26 cellular contexts compared by ENCODE assay signal in the genomic region with DNA sequence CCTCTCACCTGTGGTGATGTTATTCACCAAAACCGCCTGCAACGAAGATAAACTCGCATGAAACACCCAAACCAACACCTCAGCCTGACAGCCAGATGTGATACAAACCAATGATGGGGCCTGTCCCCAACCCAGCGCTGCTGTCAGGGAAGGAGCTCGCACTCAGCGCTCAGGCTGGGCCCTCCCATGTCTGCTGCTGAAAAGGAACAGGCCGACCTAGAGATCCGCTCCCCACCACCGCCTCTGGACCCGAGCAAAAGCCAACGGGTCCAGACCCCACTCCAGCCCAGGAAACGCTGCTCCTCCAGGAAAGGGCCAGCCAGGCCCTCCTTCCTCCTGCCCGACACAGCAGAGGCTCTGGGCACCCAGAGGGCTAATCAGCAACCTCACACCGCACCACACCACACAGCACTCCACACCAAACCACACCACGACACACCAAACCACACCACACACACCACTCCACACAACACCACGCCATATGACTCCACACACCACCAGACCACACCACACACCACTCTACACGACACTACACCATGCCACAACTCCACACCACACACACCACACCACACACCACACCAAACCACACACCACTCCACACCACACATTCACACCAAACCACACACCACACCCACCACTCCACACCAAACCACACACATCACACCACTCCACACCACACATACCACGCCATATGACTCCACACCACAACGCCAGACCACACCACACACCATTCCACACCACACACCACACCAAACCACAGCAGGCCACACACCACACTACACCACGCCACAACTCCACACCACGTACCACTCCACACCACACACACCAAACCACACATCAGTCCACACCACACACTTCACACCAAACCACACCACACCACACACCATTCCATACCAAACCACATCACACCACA. TPM values are rescaled to one million over a fixed set of nuclear protein-coding genes. Genes with fewer than 3 reads are reported as not detected.
A peak's percentile ranks its signal among the peaks of the same experiment; 100 is the strongest.
DNase-seq lines count a peak whose midpoint lies in the region; ATAC-seq and TF ChIP-seq lines count a peak whose summit lies in the region.
"Had no signal": no experiment of that assay in that cellular context is flagged by ENCODE, and none has a peak within 500 bp of the region (broad histone marks: within the 10 kb centered on the region; RNA-seq: fewer than 3 reads in every experiment).

No MANE protein-coding gene starts in this region.

- TF ChIP-seq POLR2A in upper lobe of left lung (IDR thresholded peaks at IDR 0.05) = no peak

- H3K27ac Mint-ChIP-seq in activated CD8-positive, alpha-beta memory T cell treated with anti-CD3 and anti-CD28 coated beads, Interleukin-2, amount 10 ng/mL, durations not matched to agents 7 days and 5 days = no peak overlapping the region
- no peak overlapping the region; the same call in 1 of the 2 replicates for H3K27ac Mint-ChIP-seq in WTC11
- H3K27ac Mint-ChIP-seq: activated CD4-positive, alpha-beta memory T cell treated with anti-CD3 and anti-CD28 coated beads, Interleukin-2, amount 10 ng/mL, durations not matched to agents 7 days and 5 days had no signal

- whole genome bisulfite sequencing in upper lobe of left lung, 2 donors = 81 to 91% methylated on average over 17 to 21 of the region's 21 CpGs

- H3K36me3 ChIP-seq in upper lobe of left lung (no peaks in the 10 kb centered on the region), left lung (no peaks in the 10 kb centered on the region)
- H3K36me3 ChIP-seq: gastrocnemius medialis, HAP-1, right atrium auricular region, uterus had no signal

- no peaks in the 10 kb centered on the region for H3K4me1 Mint-ChIP-seq in activated CD8-positive, alpha-beta memory T cell treated with anti-CD3 and anti-CD28 coated beads, Interleukin-2, amount 10 ng/mL, durations not matched to agents 7 days and 5 days
- H3K4me1 Mint-ChIP-seq in WTC11 = no peaks in the 10 kb centered on the region
- H3K4me1 Mint-ChIP-seq: activated CD4-positive, alpha-beta memory T cell treated with anti-CD3 and anti-CD28 coated beads, Interleukin-2, amount 10 ng/mL, durations not matched to agents 7 days and 5 days had no signal

- CTCF ChIA-PET in activated CD8-positive, alpha-beta memory T cell treated with anti-CD3 and anti-CD28 coated beads, Interleukin-2, amount 10 ng/mL, durations not matched to agents 7 days and 5 days (lab: Charles Lee) = no interaction called here
- CTCF ChIA-PET in WTC11 (lab: Charles Lee) = no interaction called here

- H3K9me3 ChIP-seq in upper lobe of left lung (no peaks in the 10 kb centered on the region), left lung (no peaks in the 10 kb centered on the region)
- H3K9me3 ChIP-seq: gastrocnemius medialis, HAP-1, right atrium auricular region, uterus had no signal

- H3K36me3 Mint-ChIP-seq in activated CD8-positive, alpha-beta memory T cell treated with anti-CD3 and anti-CD28 coated beads, Interleukin-2, amount 10 ng/mL, durations not matched to agents 7 days and 5 days = peaks cover 1% of the 10 kb centered on the region
- H3K36me3 Mint-ChIP-seq in WTC11 = no peaks in the 10 kb centered on the region

- H3K27ac ChIP-seq in upper lobe of left lung (no peak overlapping the region), left lung (no peak overlapping the region)
- H3K27ac ChIP-seq: gastrocnemius medialis, right atrium auricular region, uterus had no signal

- TF ChIP-seq CTCF in WTC11 (IDR thresholded peaks at IDR 0.05) (no peak), upper lobe of left lung (IDR thresholded peaks at IDR 0.05) (no peak), left lung (IDR thresholded peaks at IDR 0.05) (no peak)

- intact Hi-C loops in left lung (cut with DNase I) = no loop called here

- no peak for DNase-seq in activated CD8-positive, alpha-beta memory T cell treated with anti-CD3 and anti-CD28 coated beads, Interleukin-2, amount 10 ng/mL, durations not matched to agents 7 days and 5 days
- no peak for DNase-seq in activated CD8-positive, alpha-beta memory T cell treated with anti-CD3 and anti-CD28 coated beads for 24 hours
- DNase-seq in WTC11 (ENCODE audit: low spot score) = no peak
- DNase-seq in mesenteric fat pad (ENCODE audit: low spot score) = peak; percentile 83
- peak in 1 of 2 donors; percentile 49 for DNase-seq in upper lobe of left lung
- DNase-seq in NCI-H128 (lab: John Stamatoyannopoulos, UW; ENCODE audit: unreplicated experiment) = no peak
- DNase-seq in left lung = no peak
- DNase-seq: 8988T; activated CD4-positive, alpha-beta memory T cell treated with anti-CD3 and anti-CD28 coated beads, Interleukin-2, amount 10 ng/mL, durations not matched to agents 7 days and 5 days; activated CD4-positive, alpha-beta T cell treated with anti-CD3 and anti-CD28 coated beads for 1 hour; activated gamma-delta T cell; central memory CD4-positive, alpha-beta T cell; gastrocnemius medialis; hippocampal formation; midbrain; MV-4-11; NCI-H146; NCI-H446 treated with DMSO at 0.1 percent for 48 hours; NCI-H82; RPMI8226; stimulated activated CD4-positive, alpha-beta T cell treated with anti-CD3 and anti-CD28 coated beads, Interleukin-2, amount 100 ng/mL, for 24 hours; uterus had no signal

- H3K4me3 Mint-ChIP-seq in activated CD8-positive, alpha-beta memory T cell treated with anti-CD3 and anti-CD28 coated beads, Interleukin-2, amount 10 ng/mL, durations not matched to agents 7 days and 5 days = no peak overlapping the region
- no peak overlapping the region for H3K4me3 Mint-ChIP-seq in WTC11
- H3K4me3 Mint-ChIP-seq: activated CD4-positive, alpha-beta memory T cell treated with anti-CD3 and anti-CD28 coated beads, Interleukin-2, amount 10 ng/mL, durations not matched to agents 7 days and 5 days had no signal

- H3K4me1 ChIP-seq in upper lobe of left lung (no peaks in the 10 kb centered on the region), left lung (no peaks in the 10 kb centered on the region)
- H3K4me1 ChIP-seq: gastrocnemius medialis, HAP-1, right atrium auricular region, uterus had no signal

- H3K27me3 Mint-ChIP-seq in activated CD8-positive, alpha-beta memory T cell treated with anti-CD3 and anti-CD28 coated beads, Interleukin-2, amount 10 ng/mL, durations not matched to agents 7 days and 5 days = peaks cover 15% of the 10 kb centered on the region
- no peaks in the 10 kb centered on the region for H3K27me3 Mint-ChIP-seq in WTC11 (ENCODE audit: low read depth)

- no peaks in the 10 kb centered on the region for H3K9me3 Mint-ChIP-seq in activated CD8-positive, alpha-beta memory T cell treated with anti-CD3 and anti-CD28 coated beads, Interleukin-2, amount 10 ng/mL, durations not matched to agents 7 days and 5 days (ENCODE audit: low read depth)
- H3K9me3 Mint-ChIP-seq in WTC11 = peaks cover 4% of the 10 kb centered on the region; the same call in 1 of the 2 replicates
- H3K9me3 Mint-ChIP-seq: activated CD4-positive, alpha-beta memory T cell treated with anti-CD3 and anti-CD28 coated beads, Interleukin-2, amount 10 ng/mL, durations not matched to agents 7 days and 5 days had no signal

- peak; percentile 33 for ATAC-seq in activated CD8-positive, alpha-beta memory T cell treated with anti-CD3 and anti-CD28 coated beads, Interleukin-2, amount 10 ng/mL, durations not matched to agents 7 days and 5 days
- peak; percentile 56 for ATAC-seq in WTC11
- ATAC-seq in upper lobe of left lung (ENCODE audit: low FRiP score in 2 of 2) = peak; percentile 16 to 69
- ATAC-seq in left lung = no peak
- no peak for ATAC-seq in GM19452 (IDR thresholded peaks at IDR 0.05; ENCODE audit: unreplicated experiment)
- ATAC-seq: gastrocnemius medialis, left lobe of liver had no signal

- POLR2A ChIA-PET in WTC11 (lab: Charles Lee) = no interaction called here

- no peak overlapping the region for H3K4me3 ChIP-seq in upper lobe of left lung
- no peak overlapping the region for H3K4me3 ChIP-seq in left lung
- H3K4me3 ChIP-seq: gastrocnemius medialis, HAP-1, right atrium auricular region, uterus had no signal

- H3K27me3 ChIP-seq in upper lobe of left lung = no peaks in the 10 kb centered on the region
- no peaks in the 10 kb centered on the region for H3K27me3 ChIP-seq in left lung
- H3K27me3 ChIP-seq: gastrocnemius medialis, right atrium auricular region, uterus had no signal

- TF ChIP-seq EP300 in upper lobe of left lung (IDR thresholded peaks at IDR 0.05) = no peak

TF ChIP-seq in WTC11, 78 proteins besides CTCF, POLR2A, EP300 and RAD21:
- TF ChIP-seq RELA (CRISPR knock-in tag; IDR thresholded peaks at IDR 0.05; ENCODE audit: borderline replicate concordance) (no peak), NFE2L1 (CRISPR knock-in tag; IDR thresholded peaks at IDR 0.05) (0 out of 2 replicates have a peak, but pooled peaks have one; percentile 5), SOX15 (CRISPR knock-in tag; IDR thresholded peaks at IDR 0.05) (no peak)
- TF ChIP-seq, protein P1, sequence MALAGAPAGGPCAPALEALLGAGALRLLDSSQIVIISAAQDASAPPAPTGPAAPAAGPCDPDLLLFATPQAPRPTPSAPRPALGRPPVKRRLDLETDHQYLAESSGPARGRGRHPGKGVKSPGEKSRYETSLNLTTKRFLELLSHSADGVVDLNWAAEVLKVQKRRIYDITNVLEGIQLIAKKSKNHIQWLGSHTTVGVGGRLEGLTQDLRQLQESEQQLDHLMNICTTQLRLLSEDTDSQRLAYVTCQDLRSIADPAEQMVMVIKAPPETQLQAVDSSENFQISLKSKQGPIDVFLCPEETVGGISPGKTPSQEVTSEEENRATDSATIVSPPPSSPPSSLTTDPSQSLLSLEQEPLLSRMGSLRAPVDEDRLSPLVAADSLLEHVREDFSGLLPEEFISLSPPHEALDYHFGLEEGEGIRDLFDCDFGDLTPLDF (CRISPR knock-in tag; IDR thresholded peaks at IDR 0.05) = no peak

RNA-seq across cellular contexts. Expression of a gene that starts 46.5 kb away (rescaled TPM):
- 1 to 10 TPM; 3.0 to 5.5 TPM for total RNA-seq in activated CD8-positive, alpha-beta memory T cell treated with anti-CD3 and anti-CD28 coated beads, Interleukin-2, amount 10 ng/mL, durations not matched to agents 7 days and 5 days
- total RNA-seq in WTC11 (2021) = 75.1 to 81.8 TPM (median 77.3 TPM) in 3 replicates
- 15.4 TPM for total RNA-seq in mesenteric fat pad
- 10 to 100 TPM in 4 of 6 donors, 1 to 10 TPM in 2; 3.1 to 27.5 (median 15.7) TPM for total RNA-seq in upper lobe of left lung
- total RNA-seq in left lung = 10 to 100 TPM; 30.9 to 52.3 TPM

Comparison
In these comparisons a context has a peak if more than half of its experiments do, and no peak if none do; other contexts are left out.
1. ATAC-seq: peak in activated CD8-positive, alpha-beta memory T cell treated with anti-CD3 and anti-CD28 coated beads, Interleukin-2, amount 10 ng/mL, durations not matched to agents 7 days and 5 days (single experiment), WTC11 (single experiment) and upper lobe of left lung (2 of 2); none in left lung (single experiment) and GM19452 (single experiment).